In the genomic region with DNA sequence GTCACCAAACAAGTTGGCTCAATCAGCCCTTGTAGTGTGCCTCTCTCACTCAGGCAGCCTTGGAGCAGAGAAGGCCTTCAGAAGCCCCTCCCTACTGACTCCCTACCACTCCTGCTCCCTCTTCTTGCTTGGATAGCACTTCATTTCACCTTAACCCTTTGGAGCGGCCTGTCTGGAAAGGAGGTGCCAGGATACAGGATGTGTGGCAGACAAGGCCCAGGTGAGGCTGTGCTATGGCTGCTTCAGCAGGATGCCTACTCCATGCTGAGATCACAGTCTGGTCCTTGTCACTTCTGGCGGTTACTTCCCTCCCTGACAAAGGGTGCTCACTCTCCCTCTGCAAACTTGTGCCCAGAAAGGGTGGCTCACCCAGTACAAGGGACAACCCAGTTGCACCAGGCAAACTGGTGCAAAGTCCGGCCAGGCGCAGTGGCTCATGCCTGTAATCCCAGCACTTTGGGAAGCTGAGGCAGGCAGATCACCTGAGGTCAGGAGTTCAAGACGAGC, we compare ENCODE assay signal across 1 cellular context.
TF ChIP-seq lines count a peak whose summit lies in the region.

No MANE protein-coding gene starts in this region.

TF ChIP-seq in GM12878, 131 proteins besides CTCF, POLR2A, EP300 and RAD21:
- TF ChIP-seq, protein P1, sequence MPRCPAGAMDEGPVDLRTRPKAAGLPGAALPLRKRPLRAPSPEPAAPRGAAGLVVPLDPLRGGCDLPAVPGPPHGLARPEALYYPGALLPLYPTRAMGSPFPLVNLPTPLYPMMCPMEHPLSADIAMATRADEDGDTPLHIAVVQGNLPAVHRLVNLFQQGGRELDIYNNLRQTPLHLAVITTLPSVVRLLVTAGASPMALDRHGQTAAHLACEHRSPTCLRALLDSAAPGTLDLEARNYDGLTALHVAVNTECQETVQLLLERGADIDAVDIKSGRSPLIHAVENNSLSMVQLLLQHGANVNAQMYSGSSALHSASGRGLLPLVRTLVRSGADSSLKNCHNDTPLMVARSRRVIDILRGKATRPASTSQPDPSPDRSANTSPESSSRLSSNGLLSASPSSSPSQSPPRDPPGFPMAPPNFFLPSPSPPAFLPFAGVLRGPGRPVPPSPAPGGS (IDR thresholded peaks at IDR 0.05; ENCODE audit: borderline replicate concordance, insufficient read depth, low read depth, low read length, poor library complexity, severe bottlenecking) = no peak
- TF ChIP-seq SREBF1 (IDR thresholded peaks at IDR 0.05; ENCODE audit: low read length) (no peak), RCOR1 (conservative IDR thresholded peaks at IDR 0.05; ENCODE audit: low read depth, low read length) (no peak)
- TF ChIP-seq, protein P2, sequence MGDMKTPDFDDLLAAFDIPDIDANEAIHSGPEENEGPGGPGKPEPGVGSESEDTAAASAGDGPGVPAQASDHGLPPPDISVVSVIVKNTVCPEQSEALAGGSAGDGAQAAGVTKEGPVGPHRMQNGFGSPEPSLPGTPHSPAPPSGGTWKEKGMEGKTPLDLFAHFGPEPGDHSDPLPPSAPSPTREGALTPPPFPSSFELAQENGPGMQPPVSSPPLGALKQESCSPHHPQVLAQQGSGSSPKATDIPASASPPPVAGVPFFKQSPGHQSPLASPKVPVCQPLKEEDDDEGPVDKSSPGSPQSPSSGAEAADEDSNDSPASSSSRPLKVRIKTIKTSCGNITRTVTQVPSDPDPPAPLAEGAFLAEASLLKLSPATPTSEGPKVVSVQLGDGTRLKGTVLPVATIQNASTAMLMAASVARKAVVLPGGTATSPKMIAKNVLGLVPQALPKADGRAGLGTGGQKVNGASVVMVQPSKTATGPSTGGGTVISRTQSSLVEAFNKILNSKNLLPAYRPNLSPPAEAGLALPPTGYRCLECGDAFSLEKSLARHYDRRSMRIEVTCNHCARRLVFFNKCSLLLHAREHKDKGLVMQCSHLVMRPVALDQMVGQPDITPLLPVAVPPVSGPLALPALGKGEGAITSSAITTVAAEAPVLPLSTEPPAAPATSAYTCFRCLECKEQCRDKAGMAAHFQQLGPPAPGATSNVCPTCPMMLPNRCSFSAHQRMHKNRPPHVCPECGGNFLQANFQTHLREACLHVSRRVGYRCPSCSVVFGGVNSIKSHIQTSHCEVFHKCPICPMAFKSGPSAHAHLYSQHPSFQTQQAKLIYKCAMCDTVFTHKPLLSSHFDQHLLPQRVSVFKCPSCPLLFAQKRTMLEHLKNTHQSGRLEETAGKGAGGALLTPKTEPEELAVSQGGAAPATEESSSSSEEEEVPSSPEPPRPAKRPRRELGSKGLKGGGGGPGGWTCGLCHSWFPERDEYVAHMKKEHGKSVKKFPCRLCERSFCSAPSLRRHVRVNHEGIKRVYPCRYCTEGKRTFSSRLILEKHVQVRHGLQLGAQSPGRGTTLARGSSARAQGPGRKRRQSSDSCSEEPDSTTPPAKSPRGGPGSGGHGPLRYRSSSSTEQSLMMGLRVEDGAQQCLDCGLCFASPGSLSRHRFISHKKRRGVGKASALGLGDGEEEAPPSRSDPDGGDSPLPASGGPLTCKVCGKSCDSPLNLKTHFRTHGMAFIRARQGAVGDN (IDR thresholded peaks at IDR 0.05) = no peak
- TF ChIP-seq, protein P3, sequence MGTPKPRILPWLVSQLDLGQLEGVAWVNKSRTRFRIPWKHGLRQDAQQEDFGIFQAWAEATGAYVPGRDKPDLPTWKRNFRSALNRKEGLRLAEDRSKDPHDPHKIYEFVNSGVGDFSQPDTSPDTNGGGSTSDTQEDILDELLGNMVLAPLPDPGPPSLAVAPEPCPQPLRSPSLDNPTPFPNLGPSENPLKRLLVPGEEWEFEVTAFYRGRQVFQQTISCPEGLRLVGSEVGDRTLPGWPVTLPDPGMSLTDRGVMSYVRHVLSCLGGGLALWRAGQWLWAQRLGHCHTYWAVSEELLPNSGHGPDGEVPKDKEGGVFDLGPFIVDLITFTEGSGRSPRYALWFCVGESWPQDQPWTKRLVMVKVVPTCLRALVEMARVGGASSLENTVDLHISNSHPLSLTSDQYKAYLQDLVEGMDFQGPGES (IDR thresholded peaks at IDR 0.05) = no peak
- TF ChIP-seq, protein P4, sequence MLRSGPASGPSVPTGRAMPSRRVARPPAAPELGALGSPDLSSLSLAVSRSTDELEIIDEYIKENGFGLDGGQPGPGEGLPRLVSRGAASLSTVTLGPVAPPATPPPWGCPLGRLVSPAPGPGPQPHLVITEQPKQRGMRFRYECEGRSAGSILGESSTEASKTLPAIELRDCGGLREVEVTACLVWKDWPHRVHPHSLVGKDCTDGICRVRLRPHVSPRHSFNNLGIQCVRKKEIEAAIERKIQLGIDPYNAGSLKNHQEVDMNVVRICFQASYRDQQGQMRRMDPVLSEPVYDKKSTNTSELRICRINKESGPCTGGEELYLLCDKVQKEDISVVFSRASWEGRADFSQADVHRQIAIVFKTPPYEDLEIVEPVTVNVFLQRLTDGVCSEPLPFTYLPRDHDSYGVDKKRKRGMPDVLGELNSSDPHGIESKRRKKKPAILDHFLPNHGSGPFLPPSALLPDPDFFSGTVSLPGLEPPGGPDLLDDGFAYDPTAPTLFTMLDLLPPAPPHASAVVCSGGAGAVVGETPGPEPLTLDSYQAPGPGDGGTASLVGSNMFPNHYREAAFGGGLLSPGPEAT (IDR thresholded peaks at IDR 0.05; ENCODE audit: low read depth) = no peak
